In genomic region chr2:81163583-81163982, GRCh38 we compare ENCODE assay signal across 27 cellular contexts.
"Had no signal": no experiment of that assay in that cellular context is flagged by ENCODE, and none has a peak within 500 bp of the region (broad histone marks: within the 10 kb centered on the region; RNA-seq: fewer than 3 reads in every experiment).

No MANE protein-coding gene starts in this region.

- H3K4me3 ChIP-seq: stomach, suprapubic skin, testis, thoracic aorta, thyroid gland, tibial artery, tibial nerve, transverse colon, upper lobe of left lung, upper lobe of right lung, uterus, vagina had no signal

- H3K27me3 ChIP-seq: stomach, suprapubic skin, testis, thyroid gland, tibial artery, tibial nerve, transverse colon, upper lobe of left lung, upper lobe of right lung, uterus, vagina had no signal

- DNase-seq: stimulated activated CD4-positive, alpha-beta T cell treated with anti-CD3 and anti-CD28 coated beads, Interleukin-2, amount 100 ng/mL, for 48 hours; stimulated activated CD4-positive, alpha-beta T cell treated with anti-CD3 and anti-CD28 coated beads, Interleukin-4, amount 100 ng/mL, for 1 hour; stimulated activated CD4-positive, alpha-beta T cell treated with anti-CD3 and anti-CD28 coated beads, Interleukin-4, amount 100 ng/mL, for 24 hours; stimulated activated CD4-positive, alpha-beta T cell treated with anti-CD3 and anti-CD28 coated beads, Interleukin-4, amount 100 ng/mL, for 4 hours; stimulated activated CD8-positive, alpha-beta memory T cell treated with anti-CD3 and anti-CD28 coated beads, Interleukin-4, amount 100 ng/mL, for 48 hours; stimulated activated naive B cell treated with anti-CD40 and anti-IgM and Interleukin-4, amounts not matched to agents 10 μg/mL and 1 μg/mL and 100 μg/mL, for 72 hours; stimulated activated naive CD4-positive, alpha-beta T cell; stimulated activated naive CD4-positive, alpha-beta T cell treated with Interleukin-2 at 50 U/mL for 16 hours; stimulated activated naive CD8-positive, alpha-beta T cell treated with anti-CD3 and anti-CD28 coated beads, Interleukin-15, amount 100 ng/mL, for 72 hours; stimulated activated naive CD8-positive, alpha-beta T cell treated with anti-CD3 and anti-CD28 coated beads, Interleukin-15, Interleukin-2, amounts not matched to agents 100 U/mL and 50 U/mL, for 24 hours; stomach; substantia nigra; testis; thyroid gland; tibial artery; transverse colon; trophoblast cell; upper lobe of left lung; upper lobe of right lung; uterus had no signal

- FAIRE-seq: urothelium cell line had no signal

- H3K4me1 ChIP-seq: stomach, suprapubic skin, testis, thyroid gland, tibial artery, tibial nerve, transverse colon, upper lobe of left lung, upper lobe of right lung, uterus, vagina had no signal

- H3K36me3 ChIP-seq: stomach, suprapubic skin, thoracic aorta, thyroid gland, tibial artery, tibial nerve, transverse colon, upper lobe of left lung, upper lobe of right lung, uterus, vagina had no signal

- ATAC-seq: stimulated activated effector memory CD8-positive, alpha-beta T cell treated with anti-CD3 and anti-CD28 coated beads, Interleukin-12 subunit alpha, Interleukin-12 subunit beta, amount 100 ng/mL, for 72 hours; stimulated activated memory B cell treated with anti-CD40 and anti-IgM and Interleukin-4, amounts not matched to agents 10 μg/mL and 1 μg/mL and 100 μg/mL, for 72 hours; stimulated activated naive B cell treated with anti-CD40 and anti-IgM and Interleukin-4, amounts not matched to agents 10 μg/mL and 1 μg/mL and 100 μg/mL, for 72 hours; stimulated activated naive CD8-positive, alpha-beta T cell treated with anti-CD3 and anti-CD28 coated beads, Interleukin-15, amount 100 ng/mL, for 72 hours; stimulated activated naive CD8-positive, alpha-beta T cell treated with anti-CD3 and anti-CD28 coated beads, Interleukin-15, Interleukin-2, amounts not matched to agents 100 U/mL and 50 U/mL, for 24 hours; upper lobe of right lung had no signal

- H3K9me3 ChIP-seq: stomach, suprapubic skin, testis, thoracic aorta, thyroid gland, tibial artery, tibial nerve, transverse colon, upper lobe of left lung, upper lobe of right lung, uterus, vagina had no signal

- H3K27ac ChIP-seq: stomach, suprapubic skin, testis, thoracic aorta, thyroid gland, tibial artery, tibial nerve, transverse colon, upper lobe of left lung, upper lobe of right lung, uterus, vagina had no signal
